8 cellular contexts compared by ENCODE assay signal in the genomic region with DNA sequence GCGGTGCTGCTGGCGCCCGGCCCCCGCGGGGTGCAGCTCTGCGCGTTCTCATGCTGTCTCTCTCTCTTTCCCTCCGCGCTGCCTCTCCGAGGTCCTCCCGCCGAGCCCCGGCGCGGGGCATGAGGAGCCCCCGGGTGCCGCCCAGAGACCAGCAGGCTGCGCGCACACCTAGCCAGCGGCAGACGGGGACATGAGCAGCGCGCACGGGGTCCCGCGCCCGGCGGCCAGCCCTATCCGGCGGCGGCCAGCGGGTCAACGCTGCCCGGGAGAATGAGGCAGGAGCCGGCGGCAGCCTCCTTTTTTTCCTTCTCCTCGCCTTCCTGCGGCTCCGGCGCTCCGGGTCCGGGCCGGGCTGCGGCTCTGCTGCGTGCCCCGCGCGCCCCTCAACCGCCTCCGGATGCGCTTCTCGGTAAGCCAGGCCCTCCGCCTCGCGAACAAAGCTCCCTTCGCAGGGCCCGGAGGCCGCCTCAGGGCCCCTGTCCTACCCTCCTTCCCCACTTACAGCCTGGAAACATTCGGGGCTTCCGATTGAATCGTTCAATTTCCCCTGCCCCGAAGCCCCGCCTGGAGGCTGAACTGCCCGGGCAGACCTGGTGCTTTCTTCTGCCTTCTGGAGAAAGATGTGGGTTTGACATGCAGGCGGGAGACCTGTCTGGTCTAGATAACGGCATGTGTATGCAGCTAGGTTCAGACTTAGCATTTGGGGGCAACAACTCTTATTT. TPM values are rescaled to one million over a fixed set of nuclear protein-coding genes. Genes with fewer than 3 reads are reported as not detected.
A peak's percentile ranks its signal among the peaks of the same experiment; 100 is the strongest.
DNase-seq lines count a peak whose midpoint lies in the region; ATAC-seq and TF ChIP-seq lines count a peak whose summit lies in the region.

Gene TUNAR, plus strand, starts transcription at position 64 of the 722 bp plus-strand sequence.

- H3K27me3 Mint-ChIP-seq in chondrocyte (ENCODE audit: low read depth): peaks cover 74% of the 10 kb centered on the region
- peaks cover 87% of the 10 kb centered on the region for H3K27me3 Mint-ChIP-seq in T-helper 17 cell

- H3K27ac Mint-ChIP-seq in chondrocyte (ENCODE audit: unreplicated experiment) (no peak within 1 kb of the TSS), T-helper 17 cell (no peak within 1 kb of the TSS)

- H3K27me3 ChIP-seq in neuron (ENCODE audit: insufficient read depth, low read length) (no peaks in the 10 kb centered on the region), brain microvascular endothelial cell (replicated peaks) (peaks cover 25% of the 10 kb centered on the region)

- ATAC-seq in HG03045 (IDR thresholded peaks at IDR 0.05; ENCODE audit: unreplicated experiment): no peak
- no peak for ATAC-seq in T-helper 17 cell

- H3K4me1 Mint-ChIP-seq in chondrocyte (ENCODE audit: low read depth) (peaks cover 8% of the 10 kb centered on the region), T-helper 17 cell (peaks cover 5% of the 10 kb centered on the region)

- peaks cover 22% of the 10 kb centered on the region for H3K4me1 ChIP-seq in neuron (ENCODE audit: insufficient read depth, low read length)

- peaks cover 6% of the 10 kb centered on the region for H3K36me3 ChIP-seq in neuron (ENCODE audit: insufficient read depth, low read length)
- H3K36me3 ChIP-seq in brain microvascular endothelial cell (replicated peaks): no peaks in the 10 kb centered on the region

- DNase-seq in EH (ENCODE audit: low read depth): peak; percentile 24
- DNase-seq in chondrocyte (ENCODE audit: low spot score): no peak
- DNase-seq in NCI-H2081 (lab: John Stamatoyannopoulos, UW): no peak
- DNase-seq in brain microvascular endothelial cell: no peak
- no peak for DNase-seq in T-helper 17 cell

- peak; percentile 52 for TF ChIP-seq RAD21 in Ishikawa (IDR thresholded peaks at IDR 0.05; ENCODE audit: low read depth)

- peaks cover 2% of the 10 kb centered on the region for H3K9me3 ChIP-seq in neuron (ENCODE audit: low read length)
- no peaks in the 10 kb centered on the region for H3K9me3 ChIP-seq in T-helper 17 cell (ENCODE audit: control insufficient read depth, low read length, poor library complexity, severe bottlenecking)

- H3K4me3 Mint-ChIP-seq in chondrocyte (ENCODE audit: unreplicated experiment): peak within 1 kb of the TSS; percentile 42
- H3K4me3 Mint-ChIP-seq in T-helper 17 cell: no peak within 1 kb of the TSS

- H2AFZ ChIP-seq in neuron (ENCODE audit: low read depth, low read length): peak within 1 kb of the TSS; percentile 94

- peak within 1 kb of the TSS; percentile 67 for H3K4me3 ChIP-seq in neuron (ENCODE audit: low read length)
- H3K4me3 ChIP-seq in brain microvascular endothelial cell (ENCODE audit: low read depth, low read length): no peak within 1 kb of the TSS

- in situ Hi-C loops in brain microvascular endothelial cell (cut with HindIII; ENCODE audit: low pct_ligation_motif_present, low sequenced_read_pairs): no loop called here

- H3K36me3 Mint-ChIP-seq in chondrocyte (ENCODE audit: low read depth) (no peaks in the 10 kb centered on the region), T-helper 17 cell (ENCODE audit: low read depth) (peaks cover 8% of the 10 kb centered on the region)

- no peaks in the 10 kb centered on the region for H3K9me3 Mint-ChIP-seq in chondrocyte (ENCODE audit: low read depth)

- no peak within 1 kb of the TSS for H3K27ac ChIP-seq in brain microvascular endothelial cell

- TF ChIP-seq EP300 in Ishikawa (IDR thresholded peaks at IDR 0.05; ENCODE audit: borderline replicate concordance): no peak

- TF ChIP-seq CTCF in chondrocyte (IDR thresholded peaks at IDR 0.05) (peak; percentile 4), brain microvascular endothelial cell (IDR thresholded peaks at IDR 0.05; ENCODE audit: low read depth, low read length, missing control alignments) (no peak)

TF ChIP-seq in Ishikawa, 13 proteins besides CTCF, POLR2A, EP300 and RAD21:
- TF ChIP-seq TEAD4 (IDR thresholded peaks at IDR 0.05): no peak
- TF ChIP-seq CEBPB (IDR thresholded peaks at IDR 0.05): no peak
- TF ChIP-seq EGR1 (IDR thresholded peaks at IDR 0.05): no peak
- no peak for TF ChIP-seq TAF1 (IDR thresholded peaks at IDR 0.05; ENCODE audit: low read depth)
- TF ChIP-seq TCF12 (IDR thresholded peaks at IDR 0.05; ENCODE audit: low read depth): no peak; the same call in 1 of the 2 replicates
- no peak for TF ChIP-seq ZBTB7A (IDR thresholded peaks at IDR 0.05; ENCODE audit: low read depth)
- no peak for TF ChIP-seq REST (IDR thresholded peaks at IDR 0.05; ENCODE audit: low read depth)
- TF ChIP-seq USF1 (IDR thresholded peaks at IDR 0.05): no peak
- TF ChIP-seq FOXM1 (IDR thresholded peaks at IDR 0.05; ENCODE audit: borderline replicate concordance, low read depth): no peak
- no peak for TF ChIP-seq CREB1 (IDR thresholded peaks at IDR 0.05; ENCODE audit: low read depth)
- no peak for TF ChIP-seq YY1 (IDR thresholded peaks at IDR 0.05; ENCODE audit: low read depth)

RNA-seq across cellular contexts. Expression of gene TUNAR, which starts in this region (rescaled TPM):
- total RNA-seq in chondrocyte (not detected in 3 replicates), T-helper 17 cell (not detected)
